Comparison of ENCODE assay signal across 25 cellular contexts in the genomic region with DNA sequence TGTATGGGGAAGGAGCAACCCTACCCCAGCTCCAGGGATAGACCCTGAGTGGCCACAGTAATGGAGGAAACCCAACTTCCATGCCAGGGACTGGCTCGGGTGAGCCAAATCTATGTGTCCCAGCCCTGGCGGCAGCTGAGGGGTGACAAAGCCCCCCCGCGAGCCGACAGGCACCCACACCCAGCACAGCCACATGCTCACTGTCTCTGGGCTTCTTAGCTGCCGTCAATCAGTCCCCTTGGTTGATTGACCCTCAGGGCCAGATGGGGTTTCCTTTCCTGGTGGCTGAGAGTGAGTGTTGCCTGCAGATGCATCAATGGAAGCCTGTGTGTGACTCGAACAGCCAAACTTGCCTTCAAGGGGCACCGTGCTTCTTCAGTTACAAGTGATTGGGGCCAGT. TPM values are rescaled to one million over a fixed set of nuclear protein-coding genes. Genes with fewer than 3 reads are reported as not detected.
"Had no signal": no experiment of that assay in that cellular context is flagged by ENCODE, and none has a peak within 500 bp of the region (broad histone marks: within the 10 kb centered on the region; RNA-seq: fewer than 3 reads in every experiment).

No MANE protein-coding gene starts in this region.

- DNase-seq: activated CD4-positive, alpha-beta T cell treated with anti-CD3 and anti-CD28 coated beads for 1 hour; activated CD4-positive, alpha-beta T cell treated with anti-CD3 and anti-CD28 coated beads, Interleukin-2, amount 50 U/mL, for 1 hour; activated CD8-positive, alpha-beta T cell treated with anti-CD3 and anti-CD28 coated beads, Interleukin-2, amount 10 ng/mL, durations not matched to agents 7 days and 5 days; activated gamma-delta T cell treated with Interleukin-2 at 50 U/mL for 16 hours; brain microvascular endothelial cell; caudate nucleus; dermis blood vessel endothelial cell; effector memory CD4-positive, alpha-beta T cell; esophagus squamous epithelium; left cardiac atrium; mesendoderm; mucosa of descending colon; stimulated activated CD4-positive, alpha-beta T cell treated with anti-CD3 and anti-CD28 coated beads, Interleukin-12 subunit alpha, Interleukin-12 subunit beta, amount 100 ng/mL, for 4 hours; stimulated activated CD4-positive, alpha-beta T cell treated with anti-CD3 and anti-CD28 coated beads, Interleukin-4, amount 100 ng/mL, for 4 hours; stimulated activated naive CD8-positive, alpha-beta T cell treated with anti-CD3 and anti-CD28 coated beads, Interleukin-15, Interleukin-2, amounts not matched to agents 100 U/mL and 50 U/mL, for 24 hours; upper lobe of right lung had no signal

- H3K27ac ChIP-seq: adrenal gland, ascending aorta, brain microvascular endothelial cell, esophagus squamous epithelium, gastroesophageal sphincter, heart left ventricle, upper lobe of right lung, VCaP had no signal

- H3K9me3 ChIP-seq: adrenal gland, ascending aorta, esophagus squamous epithelium, gastroesophageal sphincter, heart left ventricle, mucosa of descending colon, upper lobe of right lung had no signal

- ATAC-seq: activated CD8-positive, alpha-beta T cell treated with anti-CD3 and anti-CD28 coated beads, Interleukin-2, amount 10 ng/mL, durations not matched to agents 7 days and 5 days; activated naive CD4-positive, alpha-beta T cell treated with anti-CD3 and anti-CD28 coated beads, Interleukin-2, amount 50 U/mL, for 72 hours; gastroesophageal sphincter; heart left ventricle; left cardiac atrium; mucosa of descending colon; stimulated activated naive CD8-positive, alpha-beta T cell treated with anti-CD3 and anti-CD28 coated beads, Interleukin-15, Interleukin-2, amounts not matched to agents 100 U/mL and 50 U/mL, for 24 hours; upper lobe of right lung had no signal

- H3K27me3 ChIP-seq: ascending aorta had no signal

- H3K36me3 ChIP-seq: adrenal gland, ascending aorta, brain microvascular endothelial cell, esophagus squamous epithelium, gastroesophageal sphincter, heart left ventricle, upper lobe of right lung had no signal

- H3K4me3 ChIP-seq: adrenal gland, ascending aorta, esophagus squamous epithelium, gastroesophageal sphincter, heart left ventricle, mucosa of descending colon, upper lobe of right lung had no signal

- FAIRE-seq: endothelial cell of umbilical vein, islet of Langerhans had no signal

RNA-seq across cellular contexts. Expression of gene OCA2, which starts 2.1 kb away (rescaled TPM):
- total RNA-seq: activated CD8-positive, alpha-beta T cell treated with anti-CD3 and anti-CD28 coated beads, Interleukin-2, amount 10 ng/mL, durations not matched to agents 7 days and 5 days; activated naive CD4-positive, alpha-beta T cell treated with anti-CD3 and anti-CD28 coated beads, Interleukin-2, amount 50 U/mL, for 72 hours; dermis blood vessel endothelial cell; endothelial cell of umbilical vein; T-helper 2 cell treated with Interferon-gamma antibody and Interleukin-4, amounts not matched to agents 100 ng/mL and 5 ng/mL, for 36 hours had no signal
- polyA plus RNA-seq: endothelial cell of umbilical vein had no signal
